ENCODE assay signal across 32 cellular contexts in the genomic region with DNA sequence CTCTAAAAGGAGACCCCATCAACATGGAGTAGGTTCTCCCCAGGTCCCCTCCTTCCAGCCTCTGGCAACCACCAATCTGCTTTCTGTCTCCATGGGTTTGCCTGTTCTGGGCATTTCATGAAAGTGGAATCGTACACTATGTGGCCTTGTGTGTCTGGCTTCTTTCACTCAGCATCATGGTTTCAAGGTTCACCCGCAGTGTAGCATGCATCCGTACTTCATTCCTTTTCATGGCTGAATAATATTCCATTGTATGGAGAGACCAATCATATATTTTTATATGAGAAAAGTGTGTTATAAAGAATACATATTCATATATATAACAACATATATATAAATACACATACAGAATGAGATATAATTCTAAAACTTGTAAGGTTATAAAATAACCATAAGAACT.
"Had no signal": no experiment of that assay in that cellular context is flagged by ENCODE, and none has a peak within 500 bp of the region (broad histone marks: within the 10 kb centered on the region; RNA-seq: fewer than 3 reads in every experiment).

No MANE protein-coding gene starts in this region.

- H3K4me3 ChIP-seq: spleen, testis, transverse colon had no signal

- H3K27me3 Mint-ChIP-seq: activated CD4-positive, alpha-beta T cell treated with anti-CD3 and anti-CD28 coated beads for 36 hours; activated naive CD8-positive, alpha-beta T cell; naive B cell; T-cell had no signal

- H3K9me3 Mint-ChIP-seq: activated T-cell treated with anti-CD3 and anti-CD28 coated beads, Interleukin-2, amount 50 U/mL, for 72 hours; mesothelial cell of epicardium; naive B cell; neural crest cell; T-cell; T-helper 2 cell treated with Interferon-gamma antibody and Interleukin-4, amounts not matched to agents 5 μg/mL and 100 μg/mL, for 36 hours had no signal

- H3K27me3 ChIP-seq: brain microvascular endothelial cell, spleen, testis, transverse colon had no signal

- ATAC-seq: activated CD4-positive, alpha-beta T cell treated with anti-CD3 and anti-CD28 coated beads for 36 hours; activated CD8-positive, alpha-beta memory T cell treated with anti-CD3 and anti-CD28 coated beads, Interleukin-2, amount 10 ng/mL, durations not matched to agents 7 days and 5 days; activated CD8-positive, alpha-beta T cell treated with anti-CD3 and anti-CD28 coated beads, Interleukin-2, amount 10 ng/mL, durations not matched to agents 7 days and 5 days; activated T-cell treated with anti-CD3 and anti-CD28 coated beads, Interleukin-2, amount 50 U/mL, for 72 hours; left cardiac atrium; right cardiac atrium; stimulated activated naive CD8-positive, alpha-beta T cell treated with anti-CD3 and anti-CD28 coated beads, Interleukin-15, Interleukin-2, amounts not matched to agents 100 U/mL and 50 U/mL, for 24 hours; T-cell had no signal

- H2AFZ ChIP-seq: parathyroid adenoma had no signal

- H3K36me3 ChIP-seq: brain microvascular endothelial cell, transverse colon had no signal

- FAIRE-seq: endothelial cell of umbilical vein, keratinocyte, urothelium cell line had no signal

- H3K9ac ChIP-seq: parathyroid adenoma had no signal

- H3K9me3 ChIP-seq: spleen, testis, transverse colon had no signal

- DNase-seq: activated CD4-positive, alpha-beta T cell treated with anti-CD3 and anti-CD28 coated beads for 36 hours; activated CD4-positive, CD25-positive, alpha-beta regulatory T cell; activated CD8-positive, alpha-beta memory T cell treated with anti-CD3 and anti-CD28 coated beads, Interleukin-2, amount 10 ng/mL, durations not matched to agents 7 days and 5 days; activated CD8-positive, alpha-beta T cell treated with anti-CD3 and anti-CD28 coated beads, Interleukin-2, amount 10 ng/mL, durations not matched to agents 7 days and 5 days; activated effector memory CD4-positive, alpha-beta T cell treated with Interleukin-2 at 50 U/mL for 16 hours; activated naive CD4-positive, alpha-beta T cell treated with Interleukin-2 at 50 U/mL for 16 hours; activated T-cell treated with anti-CD3 and anti-CD28 coated beads for 4 hours; activated T-cell treated with anti-CD3 and anti-CD28 coated beads, Interleukin-2, amount 50 U/mL, for 72 hours; aorta; brain microvascular endothelial cell; cortex of kidney; head of caudate nucleus; hippocampal formation; left cardiac atrium; mammary epithelial cell; naive B cell; nucleus accumbens; stimulated activated CD4-positive, alpha-beta T cell treated with anti-CD3 and anti-CD28 coated beads, Interleukin-2, amount 100 ng/mL, for 48 hours; stimulated activated naive CD8-positive, alpha-beta T cell treated with anti-CD3 and anti-CD28 coated beads, Interleukin-15, Interleukin-2, amounts not matched to agents 100 U/mL and 50 U/mL, for 24 hours; T-cell; testis; transverse colon had no signal

- H3K27ac ChIP-seq: brain microvascular endothelial cell, parathyroid adenoma had no signal

- H3K27ac Mint-ChIP-seq: activated CD4-positive, alpha-beta T cell treated with anti-CD3 and anti-CD28 coated beads for 36 hours; activated CD8-positive, alpha-beta memory T cell treated with anti-CD3 and anti-CD28 coated beads, Interleukin-2, amount 10 ng/mL, durations not matched to agents 7 days and 5 days; activated CD8-positive, alpha-beta T cell treated with anti-CD3 and anti-CD28 coated beads, Interleukin-2, amount 10 ng/mL, durations not matched to agents 7 days and 5 days; activated naive CD8-positive, alpha-beta T cell; activated T-cell treated with anti-CD3 and anti-CD28 coated beads, Interleukin-2, amount 50 U/mL, for 72 hours; T-cell; T-helper 2 cell treated with Interferon-gamma antibody and Interleukin-4, amounts not matched to agents 5 μg/mL and 100 μg/mL, for 36 hours had no signal

- H3K36me3 Mint-ChIP-seq: mesothelial cell of epicardium, naive B cell had no signal

- H3K4me3 Mint-ChIP-seq: activated CD4-positive, alpha-beta T cell treated with anti-CD3 and anti-CD28 coated beads for 36 hours; activated CD8-positive, alpha-beta memory T cell treated with anti-CD3 and anti-CD28 coated beads, Interleukin-2, amount 10 ng/mL, durations not matched to agents 7 days and 5 days; activated CD8-positive, alpha-beta T cell treated with anti-CD3 and anti-CD28 coated beads, Interleukin-2, amount 10 ng/mL, durations not matched to agents 7 days and 5 days; activated naive CD8-positive, alpha-beta T cell; activated T-cell treated with anti-CD3 and anti-CD28 coated beads, Interleukin-2, amount 50 U/mL, for 72 hours; mesothelial cell of epicardium; neural crest cell had no signal
